ENCODE assay signal across 21 cellular contexts in the genomic region with DNA sequence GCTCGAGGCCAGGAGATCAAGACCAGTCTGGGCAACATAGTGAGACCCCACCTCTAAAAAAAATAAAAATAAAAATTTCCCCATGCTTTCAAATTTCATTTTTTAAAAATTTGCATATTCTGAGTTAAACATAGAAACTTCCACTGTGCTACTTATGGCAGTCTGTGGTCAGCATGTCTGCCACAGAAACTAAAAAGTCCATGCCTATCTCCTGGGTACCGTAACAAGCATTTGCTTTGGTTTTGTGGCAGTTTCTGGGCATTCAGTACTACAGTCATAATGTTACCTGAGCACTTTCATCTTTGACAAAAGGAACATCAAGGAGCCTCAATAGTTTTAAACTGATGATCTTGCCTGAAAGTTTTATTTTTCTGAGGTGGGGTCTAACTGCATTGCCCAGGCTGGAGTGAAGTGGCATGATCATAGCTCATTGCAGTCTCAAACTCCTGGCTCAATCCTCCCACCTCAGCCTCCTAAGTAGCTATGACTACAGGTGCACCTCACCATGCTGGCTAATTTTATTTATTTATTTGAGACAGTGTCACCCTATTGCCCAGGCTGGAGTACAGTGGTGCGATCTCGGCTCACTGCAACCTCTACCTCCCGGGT. TPM values are rescaled to one million over a fixed set of nuclear protein-coding genes. Genes with fewer than 3 reads are reported as not detected.
DNase-seq lines count a peak whose midpoint lies in the region; ATAC-seq and TF ChIP-seq lines count a peak whose summit lies in the region.
"Had no signal": no experiment of that assay in that cellular context is flagged by ENCODE, and none has a peak within 500 bp of the region (broad histone marks: within the 10 kb centered on the region; RNA-seq: fewer than 3 reads in every experiment).

No MANE protein-coding gene starts in this region.

- H3K9me3 Mint-ChIP-seq in activated CD8-positive, alpha-beta memory T cell treated with anti-CD3 and anti-CD28 coated beads, Interleukin-2, amount 10 ng/mL, durations not matched to agents 7 days and 5 days (ENCODE audit: low read depth) = no peaks in the 10 kb centered on the region
- no peaks in the 10 kb centered on the region for H3K9me3 Mint-ChIP-seq in natural killer cell
- H3K9me3 Mint-ChIP-seq: activated naive CD8-positive, alpha-beta T cell treated with anti-CD3 and anti-CD28 coated beads, Interleukin-2, amount 10 ng/mL, durations not matched to agents 7 days and 5 days; GM23338 had no signal

- H3K27me3 Mint-ChIP-seq in activated CD8-positive, alpha-beta memory T cell treated with anti-CD3 and anti-CD28 coated beads, Interleukin-2, amount 10 ng/mL, durations not matched to agents 7 days and 5 days = no peaks in the 10 kb centered on the region
- no peaks in the 10 kb centered on the region for H3K27me3 Mint-ChIP-seq in natural killer cell (ENCODE audit: low read depth in 2 of 2)
- H3K27me3 Mint-ChIP-seq: activated naive CD8-positive, alpha-beta T cell treated with anti-CD3 and anti-CD28 coated beads, Interleukin-2, amount 10 ng/mL, durations not matched to agents 7 days and 5 days had no signal

- H3K4me3 Mint-ChIP-seq in activated CD8-positive, alpha-beta memory T cell treated with anti-CD3 and anti-CD28 coated beads, Interleukin-2, amount 10 ng/mL, durations not matched to agents 7 days and 5 days = no peak overlapping the region
- H3K4me3 Mint-ChIP-seq in natural killer cell = no peak overlapping the region
- H3K4me3 Mint-ChIP-seq: activated naive CD8-positive, alpha-beta T cell treated with anti-CD3 and anti-CD28 coated beads, Interleukin-2, amount 10 ng/mL, durations not matched to agents 7 days and 5 days; GM23338 had no signal

- peaks cover 33% of the 10 kb centered on the region for H3K36me3 ChIP-seq in brain microvascular endothelial cell (replicated peaks)
- H3K36me3 ChIP-seq: ovary had no signal

- no peak for DNase-seq in activated CD8-positive, alpha-beta memory T cell treated with anti-CD3 and anti-CD28 coated beads, Interleukin-2, amount 10 ng/mL, durations not matched to agents 7 days and 5 days
- DNase-seq in activated CD8-positive, alpha-beta memory T cell treated with anti-CD3 and anti-CD28 coated beads for 24 hours = no peak
- DNase-seq in natural killer cell (no peak), brain microvascular endothelial cell (no peak), NCI-H446 treated with DMSO at 0.1 percent for 48 hours (lab: John Stamatoyannopoulos, UW) (no peak)
- DNase-seq: activated naive CD8-positive, alpha-beta T cell treated with anti-CD3 and anti-CD28 coated beads, Interleukin-2, amount 10 ng/mL, durations not matched to agents 7 days and 5 days; foreskin keratinocyte; hippocampal formation; kidney; NCI-H526; ovary; SHP77; sigmoid colon; upper lobe of left lung had no signal

- H3K4me1 Mint-ChIP-seq in activated CD8-positive, alpha-beta memory T cell treated with anti-CD3 and anti-CD28 coated beads, Interleukin-2, amount 10 ng/mL, durations not matched to agents 7 days and 5 days = peaks cover 12% of the 10 kb centered on the region
- H3K4me1 Mint-ChIP-seq in natural killer cell = peaks cover 13 to 20% of the 10 kb centered on the region in 2 donors
- H3K4me1 Mint-ChIP-seq: GM23338 had no signal

- CTCF ChIA-PET in activated CD8-positive, alpha-beta memory T cell treated with anti-CD3 and anti-CD28 coated beads, Interleukin-2, amount 10 ng/mL, durations not matched to agents 7 days and 5 days (lab: Charles Lee) = interaction anchor here (1.1 to 1.8 kb wide), 2 partner anchors 15 to 121 kb away, joined by 3 to 4 read pairs; no protein-coding TSS in a partner anchor

- peak; percentile 66 for ATAC-seq in activated CD8-positive, alpha-beta memory T cell treated with anti-CD3 and anti-CD28 coated beads, Interleukin-2, amount 10 ng/mL, durations not matched to agents 7 days and 5 days
- peak; percentile 74 for ATAC-seq in GM18907 (IDR thresholded peaks at IDR 0.05; ENCODE audit: unreplicated experiment)
- ATAC-seq in HG03342 (IDR thresholded peaks at IDR 0.05; ENCODE audit: unreplicated experiment) = peak; percentile 62
- ATAC-seq in natural killer cell = peak in 1 of 3 donors; percentile 37
- no peak for ATAC-seq in GM21526 (IDR thresholded peaks at IDR 0.05; ENCODE audit: low FRiP score, unreplicated experiment)
- ATAC-seq: foreskin keratinocyte, GM23338, K562 had no signal

- peaks cover 26% of the 10 kb centered on the region for H3K36me3 Mint-ChIP-seq in activated CD8-positive, alpha-beta memory T cell treated with anti-CD3 and anti-CD28 coated beads, Interleukin-2, amount 10 ng/mL, durations not matched to agents 7 days and 5 days
- H3K36me3 Mint-ChIP-seq in natural killer cell = peaks cover 11% of the 10 kb centered on the region

- H3K27me3 ChIP-seq in brain microvascular endothelial cell (replicated peaks) = no peaks in the 10 kb centered on the region
- H3K27me3 ChIP-seq: foreskin keratinocyte, ovary, sigmoid colon, upper lobe of left lung had no signal

- H3K4me3 ChIP-seq in brain microvascular endothelial cell (ENCODE audit: low read depth, low read length) = no peak overlapping the region
- H3K4me3 ChIP-seq: GM23338, K562, ovary, sigmoid colon, upper lobe of left lung had no signal

- in situ Hi-C loops in brain microvascular endothelial cell (cut with HindIII; ENCODE audit: low pct_ligation_motif_present, low sequenced_read_pairs) = no loop called here

- no peak overlapping the region for H3K27ac ChIP-seq in brain microvascular endothelial cell
- H3K27ac ChIP-seq: C4-2B, foreskin keratinocyte, ovary, sigmoid colon, upper lobe of left lung had no signal

- no peak overlapping the region for H3K27ac Mint-ChIP-seq in activated CD8-positive, alpha-beta memory T cell treated with anti-CD3 and anti-CD28 coated beads, Interleukin-2, amount 10 ng/mL, durations not matched to agents 7 days and 5 days
- peak overlapping the region; percentile 53 to 67 for H3K27ac Mint-ChIP-seq in natural killer cell
- H3K27ac Mint-ChIP-seq: activated naive CD8-positive, alpha-beta T cell treated with anti-CD3 and anti-CD28 coated beads, Interleukin-2, amount 10 ng/mL, durations not matched to agents 7 days and 5 days; GM23338 had no signal

- intact Hi-C loops in natural killer cell (cut with micrococcal nuclease) = loop anchor here (5.0 kb wide), 2 partner anchors 35 to 100 kb away; a partner anchor contains a TSS

- no peak for TF ChIP-seq CTCF in natural killer cell (IDR thresholded peaks at IDR 0.05)
- TF ChIP-seq CTCF in brain microvascular endothelial cell (IDR thresholded peaks at IDR 0.05; ENCODE audit: low read depth, low read length, missing control alignments) = no peak

RNA-seq across cellular contexts. Expression of a gene that starts 13.2 kb away (rescaled TPM):
- total RNA-seq in activated CD8-positive, alpha-beta memory T cell treated with anti-CD3 and anti-CD28 coated beads, Interleukin-2, amount 10 ng/mL, durations not matched to agents 7 days and 5 days = under 1 TPM; 0.09 to 0.44 TPM
- total RNA-seq in natural killer cell = 10 to 100 TPM in 2 of 3 donors, 1 to 10 TPM in 1; 8.8 to 32.9 (median 32.6) TPM

RNA-seq across cellular contexts. Expression of a gene that starts 39.0 kb away (rescaled TPM):
- total RNA-seq in activated CD8-positive, alpha-beta memory T cell treated with anti-CD3 and anti-CD28 coated beads, Interleukin-2, amount 10 ng/mL, durations not matched to agents 7 days and 5 days = under 1 TPM in 1 of 2 experiments, not detected in 1; 0.26 TPM
- total RNA-seq in natural killer cell = under 1 TPM; 0.20 to 0.43 (median 0.24) TPM
- total RNA-seq: T-helper 1 cell treated with Interleukin-12 subunit alpha and Interleukin-12 subunit beta and Interleukin-4 antibody, amounts not matched to agents 30 ng/mL and 1 ng/mL, for 36 hours had no signal

RNA-seq across cellular contexts. Expression of a gene that starts 57.6 kb away (rescaled TPM):
- total RNA-seq in activated CD8-positive, alpha-beta memory T cell treated with anti-CD3 and anti-CD28 coated beads, Interleukin-2, amount 10 ng/mL, durations not matched to agents 7 days and 5 days = 10 to 100 TPM; 56.5 to 69.2 TPM
- 10 to 100 TPM; 42.4 to 69.8 (median 55.6) TPM for total RNA-seq in natural killer cell

Comparison
In these comparisons a context has a peak if more than half of its experiments do, and no peak if none do; other contexts are left out.
1. RNA of a gene that starts 13.2 kb away (total RNA-seq): 8.8 to 32.9 TPM in natural killer cell; 0.09 to 0.44 TPM in activated CD8-positive, alpha-beta memory T cell treated with anti-CD3 and anti-CD28 coated beads, Interleukin-2, amount 10 ng/mL, durations not matched to agents 7 days and 5 days; every median in the first group is over 4 times any median in the second.